ENCODE assay signal across 8 cellular contexts in genomic region chr3:25648107-25648535, GRCh38. TPM values are rescaled to one million over a fixed set of nuclear protein-coding genes. Genes with fewer than 3 reads are reported as not detected.
A peak's percentile ranks its signal among the peaks of the same experiment; 100 is the strongest.
DNase-seq lines count a peak whose midpoint lies in the region; ATAC-seq and TF ChIP-seq lines count a peak whose summit lies in the region.

No MANE protein-coding gene starts in this region.

- WGBS in liver, result 40% methylated on average over 3 of the region's 3 CpGs

- H3K4me1 ChIP-seq in BLaER1 treated with 17β-estradiol and CSF1 and Interleukin-3, amounts not matched to agents 10 nM and 100 nM, result peaks cover 14 to 71% (median 33%) of the 10 kb centered on the region in 10 experiments; a peak in 19 of 20 replicates
- peaks cover 1 to 15% (median 14%) of the 10 kb centered on the region in 4 donors for H3K4me1 ChIP-seq in liver (ENCODE audit: control insufficient read depth in 4 of 4, insufficient read depth in 4 of 4, low read length in 3 of 4)

- H3K27ac ChIP-seq in BLaER1 treated with 17β-estradiol and CSF1 and Interleukin-3, amounts not matched to agents 10 nM and 100 nM, result peak overlapping the region in 8 of 11 experiments; percentile 7 to 59 (median 44); a peak in 15 of 22 replicates
- no peak overlapping the region for H3K27ac ChIP-seq in liver (ENCODE audit: low read depth in 1 of 2, low read length in 2 of 2)

- DNase-seq in NCI-H524 (lab: John Stamatoyannopoulos, UW) (peak; percentile 77 to 93), choroid plexus epithelial cell (ENCODE audit: low read depth) (peak; percentile 91)
- DNase-seq in activated CD4-positive, alpha-beta T cell treated with anti-CD3 and anti-CD28 coated beads for 24 hours (ENCODE audit: low read depth in 2 of 2), result peak; percentile 71 to 83
- peak; percentile 74 for DNase-seq in stimulated activated CD8-positive, alpha-beta memory T cell treated with anti-CD3 and anti-CD28 coated beads, Interleukin-12 subunit alpha, Interleukin-12 subunit beta, amount 100 ng/mL, for 1 hour (ENCODE audit: low read depth)

- peak overlapping the region in 2 of 10 experiments; percentile 16 to 29; a peak in 3 of 20 replicates for H3K4me3 ChIP-seq in BLaER1 treated with 17β-estradiol and CSF1 and Interleukin-3, amounts not matched to agents 10 nM and 100 nM
- H3K4me3 ChIP-seq in choroid plexus epithelial cell (ENCODE audit: low read depth, low read length) (no peak overlapping the region), liver (ENCODE audit: low read depth in 1 of 3, low read length in 3 of 3) (no peak overlapping the region)

- H3K27me3 ChIP-seq in BLaER1 treated with 17β-estradiol and CSF1 and Interleukin-3, amounts not matched to agents 10 nM and 100 nM, result no peaks in the 10 kb centered on the region
- no peaks in the 10 kb centered on the region for H3K27me3 ChIP-seq in liver (ENCODE audit: control insufficient read depth in 4 of 4, insufficient read depth in 4 of 4, low read length in 3 of 4)

- H3K9me3 ChIP-seq in BLaER1 treated with 17β-estradiol and CSF1 and Interleukin-3, amounts not matched to agents 10 nM and 100 nM (replicated peaks in 1 of 11), result peaks cover 19 to 33% (median 24%) of the 10 kb centered on the region in 11 experiments; a peak in 21 of 22 replicates
- no peaks in the 10 kb centered on the region for H3K9me3 ChIP-seq in liver (ENCODE audit: control insufficient read depth in 4 of 4, low read length in 3 of 4)

- TF ChIP-seq CTCF in choroid plexus epithelial cell (conservative IDR thresholded peaks at IDR 0.05; ENCODE audit: low read depth, low read length) (peak; percentile 93), liver (IDR thresholded peaks at IDR 0.05; ENCODE audit: low read depth, low read length, missing input control) (peak; percentile 94)

- TF ChIP-seq RAD21 in liver (IDR thresholded peaks at IDR 0.05), result peak; percentile 96 to 97

- ATAC-seq in GM19328 (IDR thresholded peaks at IDR 0.05; ENCODE audit: unreplicated experiment) (peak; percentile 94), HG03432 (IDR thresholded peaks at IDR 0.05; ENCODE audit: unreplicated experiment) (peak; percentile 97)

- H3K4me2 ChIP-seq in BLaER1 treated with 17β-estradiol and CSF1 and Interleukin-3, amounts not matched to agents 10 nM and 100 nM, result peak overlapping the region in 10 of 11 experiments; percentile 2 to 77 (median 58); a peak in 18 of 22 replicates

- H3K36me3 ChIP-seq in BLaER1 treated with 17β-estradiol and CSF1 and Interleukin-3, amounts not matched to agents 10 nM and 100 nM, result peaks cover 21 to 80% (median 49%) of the 10 kb centered on the region in 11 experiments
- H3K36me3 ChIP-seq in liver (ENCODE audit: control insufficient read depth in 4 of 4, insufficient read depth in 3 of 4, low read depth in 1 of 4, low read length in 3 of 4), result peaks cover 0 to 3% (median 0%) of the 10 kb centered on the region in 4 donors

- peak overlapping the region in 8 of 11 experiments; percentile 7 to 61 (median 45); a peak in 12 of 22 replicates for H3K9ac ChIP-seq in BLaER1 treated with 17β-estradiol and CSF1 and Interleukin-3, amounts not matched to agents 10 nM and 100 nM
- no peak overlapping the region for H3K9ac ChIP-seq in liver (ENCODE audit: low read depth in 1 of 2, low read length in 2 of 2)

- peaks cover 29 to 100% (median 88%) of the 10 kb centered on the region in 11 experiments; a peak in 21 of 22 replicates for H4K20me1 ChIP-seq in BLaER1 treated with 17β-estradiol and CSF1 and Interleukin-3, amounts not matched to agents 10 nM and 100 nM

TF ChIP-seq in liver, 16 proteins besides CTCF, POLR2A, EP300 and RAD21:
- TF ChIP-seq MAX (IDR thresholded peaks at IDR 0.05) (no peak), GABPA (IDR thresholded peaks at IDR 0.05 in 1 of 2, conservative IDR thresholded peaks at IDR 0.05 in 1 of 2) (no peak), ZBTB33 (IDR thresholded peaks at IDR 0.05) (no peak), FOXA2 (IDR thresholded peaks at IDR 0.05) (no peak), JUND (IDR thresholded peaks at IDR 0.05) (no peak), NR2F2 (IDR thresholded peaks at IDR 0.05) (no peak), RXRA (IDR thresholded peaks at IDR 0.05) (no peak), ATF3 (IDR thresholded peaks at IDR 0.05) (no peak), SP1 (IDR thresholded peaks at IDR 0.05) (no peak), HNF4A (conservative IDR thresholded peaks at IDR 0.05) (no peak), TAF1 (conservative IDR thresholded peaks at IDR 0.05) (no peak), YY1 (IDR thresholded peaks at IDR 0.05) (no peak), EGR1 (IDR thresholded peaks at IDR 0.05; ENCODE audit: low read depth in 2 of 2) (no peak), FOXA1 (IDR thresholded peaks at IDR 0.05) (no peak), HNF4G (IDR thresholded peaks at IDR 0.05) (no peak), REST (IDR thresholded peaks at IDR 0.05) (no peak)
TF ChIP-seq in liver: peak in this region for 0.

RNA-seq across cellular contexts. Expression of gene TOP2B, which starts 16.6 kb away (rescaled TPM):
- total RNA-seq in liver, result 10 to 100 TPM; 46.7 to 52.9 TPM
- 10 to 100 TPM; 13.5 to 22.4 TPM for polyA plus RNA-seq in liver

Comparison
In these comparisons a context has a peak if more than half of its experiments do, and no peak if none do; other contexts are left out.
1. H3K27ac ChIP-seq: peak in BLaER1 treated with 17β-estradiol and CSF1 and Interleukin-3, amounts not matched to agents 10 nM and 100 nM (8 of 11); none in liver (0 of 2).
2. H3K9ac ChIP-seq: peak in BLaER1 treated with 17β-estradiol and CSF1 and Interleukin-3, amounts not matched to agents 10 nM and 100 nM (8 of 11); none in liver (0 of 2).
3. Peak in every context shown above with its lines, with median percentiles within 50 percentile points of each other: DNase-seq.